ENCODE assay signal across 29 cellular contexts in genomic region chr13:90890435-90890834, GRCh38.
"Had no signal": no experiment of that assay in that cellular context is flagged by ENCODE, and none has a peak within 500 bp of the region (broad histone marks: within the 10 kb centered on the region; RNA-seq: fewer than 3 reads in every experiment).

No MANE protein-coding gene starts in this region.

- H3K4me3 Mint-ChIP-seq: activated CD4-positive, alpha-beta T cell treated with anti-CD3 and anti-CD28 coated beads, Interleukin-2, amount 10 ng/mL, durations not matched to agents 7 days and 5 days; activated CD8-positive, alpha-beta T cell treated with anti-CD3 and anti-CD28 coated beads for 36 hours; activated naive CD4-positive, alpha-beta T cell treated with anti-CD3 and anti-CD28 coated beads, Interleukin-2, amount 50 U/mL, for 24 hours; activated T-cell treated with anti-CD3 and anti-CD28 coated beads, Interleukin-2, amount 50 U/mL, for 4 hours; activated T-helper 17 cell treated with anti-CD3 and anti-CD28 coated beads, Interleukin-2, amount 50 U/mL, for 72 hours; naive B cell; nephron progenitor cell; stimulated activated memory B cell treated with anti-CD40 and anti-IgM and Interleukin-4, amounts not matched to agents 10 μg/mL and 1 μg/mL and 100 μg/mL, for 72 hours; T-helper 17 cell; WTC11 had no signal

- H3K27me3 Mint-ChIP-seq: activated CD4-positive, alpha-beta T cell treated with anti-CD3 and anti-CD28 coated beads, Interleukin-2, amount 10 ng/mL, durations not matched to agents 7 days and 5 days; activated CD8-positive, alpha-beta T cell treated with anti-CD3 and anti-CD28 coated beads for 36 hours; activated naive CD4-positive, alpha-beta T cell treated with anti-CD3 and anti-CD28 coated beads, Interleukin-2, amount 50 U/mL, for 24 hours; activated T-helper 17 cell treated with anti-CD3 and anti-CD28 coated beads, Interleukin-2, amount 50 U/mL, for 72 hours; naive B cell; stimulated activated memory B cell treated with anti-CD40 and anti-IgM and Interleukin-4, amounts not matched to agents 10 μg/mL and 1 μg/mL and 100 μg/mL, for 72 hours; T-helper 17 cell had no signal

- ATAC-seq: activated CD8-positive, alpha-beta T cell treated with anti-CD3 and anti-CD28 coated beads for 36 hours; activated T-cell treated with anti-CD3 and anti-CD28 coated beads, Interleukin-2, amount 50 U/mL, for 4 hours; activated T-helper 17 cell treated with anti-CD3 and anti-CD28 coated beads, Interleukin-2, amount 50 U/mL, for 72 hours; left lobe of liver; stimulated activated memory B cell treated with anti-CD40 and anti-IgM and Interleukin-4, amounts not matched to agents 10 μg/mL and 1 μg/mL and 100 μg/mL, for 72 hours; T-helper 17 cell had no signal

- H3K4me1 ChIP-seq: esophagus squamous epithelium, stomach, suprapubic skin, tibial nerve had no signal

- H3K36me3 ChIP-seq: esophagus squamous epithelium, neutrophil, stomach, suprapubic skin, tibial nerve had no signal

- H3K4me1 Mint-ChIP-seq: activated CD4-positive, alpha-beta T cell treated with anti-CD3 and anti-CD28 coated beads, Interleukin-2, amount 10 ng/mL, durations not matched to agents 7 days and 5 days; activated naive CD4-positive, alpha-beta T cell treated with anti-CD3 and anti-CD28 coated beads, Interleukin-2, amount 50 U/mL, for 24 hours; activated T-helper 17 cell treated with anti-CD3 and anti-CD28 coated beads, Interleukin-2, amount 50 U/mL, for 72 hours; naive B cell; stimulated activated memory B cell treated with anti-CD40 and anti-IgM and Interleukin-4, amounts not matched to agents 10 μg/mL and 1 μg/mL and 100 μg/mL, for 72 hours; T-helper 17 cell; WTC11 had no signal

- H3K9me3 ChIP-seq: esophagus squamous epithelium, neutrophil, suprapubic skin, tibial nerve had no signal

- H3K27ac Mint-ChIP-seq: activated CD4-positive, alpha-beta T cell treated with anti-CD3 and anti-CD28 coated beads, Interleukin-2, amount 10 ng/mL, durations not matched to agents 7 days and 5 days; activated CD8-positive, alpha-beta T cell treated with anti-CD3 and anti-CD28 coated beads for 36 hours; activated naive CD4-positive, alpha-beta T cell treated with anti-CD3 and anti-CD28 coated beads, Interleukin-2, amount 50 U/mL, for 24 hours; activated T-helper 17 cell treated with anti-CD3 and anti-CD28 coated beads, Interleukin-2, amount 50 U/mL, for 72 hours; naive B cell; nephron progenitor cell; stimulated activated memory B cell treated with anti-CD40 and anti-IgM and Interleukin-4, amounts not matched to agents 10 μg/mL and 1 μg/mL and 100 μg/mL, for 72 hours; T-helper 17 cell; WTC11 had no signal

- DNase-seq: activated CD4-positive, alpha-beta T cell treated with anti-CD3 and anti-CD28 coated beads for 1 hour; activated CD4-positive, alpha-beta T cell treated with anti-CD3 and anti-CD28 coated beads, Interleukin-2, amount 10 ng/mL, durations not matched to agents 7 days and 5 days; activated CD8-positive, alpha-beta T cell treated with anti-CD3 and anti-CD28 coated beads for 36 hours; activated gamma-delta T cell treated with Interleukin-2 at 50 U/mL for 16 hours; activated T-cell treated with anti-CD3 and anti-CD28 coated beads, Interleukin-2, amount 50 U/mL, for 4 hours; dermis blood vessel endothelial cell; effector CD4-positive, alpha-beta T cell; esophagus squamous epithelium; islet precursor cell; naive B cell; nephron progenitor cell; retina; stimulated activated CD4-positive, alpha-beta T cell treated with anti-CD3 and anti-CD28 coated beads, Interleukin-1b, Interleukin-23, amount 100 ng/mL, for 48 hours; stimulated activated CD4-positive, alpha-beta T cell treated with anti-CD3 and anti-CD28 coated beads, Interleukin-4, amount 100 ng/mL, for 4 hours; stimulated activated CD8-positive, alpha-beta memory T cell treated with anti-CD3 and anti-CD28 coated beads, Interleukin-4, amount 100 ng/mL, for 48 hours; stomach; T-helper 17 cell had no signal

- H3K27ac ChIP-seq: esophagus squamous epithelium, neutrophil, stomach, suprapubic skin, tibial nerve had no signal

- FAIRE-seq: bronchial epithelial cell, colon, frontal cortex had no signal

- H3K4me2 ChIP-seq: smooth muscle cell had no signal

- H3K9me3 Mint-ChIP-seq: activated CD4-positive, alpha-beta T cell treated with anti-CD3 and anti-CD28 coated beads, Interleukin-2, amount 10 ng/mL, durations not matched to agents 7 days and 5 days; activated CD8-positive, alpha-beta T cell treated with anti-CD3 and anti-CD28 coated beads for 36 hours; nephron progenitor cell; WTC11 had no signal

- H3K27me3 ChIP-seq: esophagus squamous epithelium, neutrophil, stomach, suprapubic skin, tibial nerve had no signal

- H3K36me3 Mint-ChIP-seq: activated naive CD4-positive, alpha-beta T cell treated with anti-CD3 and anti-CD28 coated beads, Interleukin-2, amount 50 U/mL, for 24 hours; naive B cell; stimulated activated memory B cell treated with anti-CD40 and anti-IgM and Interleukin-4, amounts not matched to agents 10 μg/mL and 1 μg/mL and 100 μg/mL, for 72 hours; WTC11 had no signal

- H3K4me3 ChIP-seq: esophagus squamous epithelium, smooth muscle cell, stomach, suprapubic skin, tibial nerve had no signal
